ENCODE assay signal across 1 cellular context in the genomic region with DNA sequence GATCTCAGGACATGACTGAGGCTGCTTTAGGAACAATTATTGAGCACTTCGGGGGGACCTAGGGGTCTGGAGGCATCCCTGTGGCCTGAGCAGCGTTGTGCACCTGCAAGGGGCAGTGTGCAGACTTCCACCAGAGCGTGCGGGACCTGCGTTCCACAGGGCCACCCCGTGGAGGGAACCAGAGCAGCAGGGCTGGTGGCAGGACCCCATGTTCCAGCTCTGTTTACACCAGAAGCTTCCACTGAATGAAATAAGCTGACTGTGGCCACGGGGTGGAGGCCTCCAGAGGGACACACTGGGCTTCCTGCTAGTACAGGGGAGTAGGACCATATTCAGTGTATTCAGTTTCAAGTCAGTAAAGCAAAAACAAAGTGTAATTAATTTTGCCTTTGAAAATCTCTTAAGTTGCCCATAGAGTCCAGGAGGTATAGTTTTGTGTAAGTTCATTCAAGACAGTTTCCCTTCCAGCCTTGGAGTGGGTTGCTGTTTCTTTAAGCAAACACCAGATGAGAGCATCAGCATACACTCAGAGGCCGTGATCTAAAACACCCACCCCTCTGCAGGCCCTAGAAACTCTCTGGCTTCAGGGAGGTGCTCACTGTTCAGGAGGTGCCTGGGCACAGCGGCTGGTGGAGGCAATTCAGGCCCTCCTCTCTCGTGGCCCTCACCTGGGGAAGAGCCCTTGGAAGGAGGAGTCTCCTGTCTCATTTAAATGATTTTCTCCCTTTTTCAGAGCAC.
TF ChIP-seq lines count a peak whose summit lies in the region.

No MANE protein-coding gene starts in this region.

TF ChIP-seq in HEK293T, 16 proteins besides CTCF, POLR2A, EP300 and RAD21:
- no peak for TF ChIP-seq CTBP1 (IDR thresholded peaks at IDR 0.05; ENCODE audit: borderline replicate concordance)
- TF ChIP-seq LEF1 (IDR thresholded peaks at IDR 0.05; ENCODE audit: borderline replicate concordance) = no peak
- no peak for TF ChIP-seq L3MBTL2 (conservative IDR thresholded peaks at IDR 0.05)
